Comparison of ENCODE assay signal across 9 cellular contexts in genomic region chr4:78517050-78517652, GRCh38. TPM values are rescaled to one million over a fixed set of nuclear protein-coding genes. Genes with fewer than 3 reads are reported as not detected.
DNase-seq lines count a peak whose midpoint lies in the region; ATAC-seq and TF ChIP-seq lines count a peak whose summit lies in the region.
"Had no signal": no experiment of that assay in that cellular context is flagged by ENCODE, and none has a peak within 500 bp of the region (broad histone marks: within the 10 kb centered on the region; RNA-seq: fewer than 3 reads in every experiment).

No MANE protein-coding gene starts in this region.

- no peak for TF ChIP-seq POLR2A in adrenal gland (IDR thresholded peaks at IDR 0.05)

- intact Hi-C loops in adrenal gland (cut with DNase I): loop anchor here (10.0 kb wide), 2 partner anchors 462 to 552 kb away; partner anchors contain the start of gene FRAS1 (in 1 of the 2)

- H3K4me1 ChIP-seq in adrenal gland (replicated peaks in 1 of 2): no peaks in the 10 kb centered on the region

- WGBS in adrenal gland, 4 donors: 9 to 14% (median 11%) methylated on average over 3 of the region's 3 CpGs

- peaks cover 4% of the 10 kb centered on the region for H3K27me3 Mint-ChIP-seq in activated T-cell treated with anti-CD3 and anti-CD28 coated beads, Interleukin-2, amount 50 U/mL, for 4 hours (ENCODE audit: low read depth)
- peaks cover 5% of the 10 kb centered on the region for H3K27me3 Mint-ChIP-seq in activated T-cell treated with anti-CD3 and anti-CD28 coated beads, Interleukin-2, amount 50 U/mL, for 72 hours (ENCODE audit: low read depth)

- TF ChIP-seq CTCF in LNCAP (IDR thresholded peaks at IDR 0.05) (peak; percentile 69), adrenal gland (IDR thresholded peaks at IDR 0.05) (peak; percentile 31 to 70 (median 55)), kidney epithelial cell (IDR thresholded peaks at IDR 0.05; ENCODE audit: insufficient read depth, low read length, poor library complexity, severe bottlenecking) (peak; percentile 55)

- DNase-seq in DMS53 (lab: John Stamatoyannopoulos, UW): peak; percentile 61
- DNase-seq in adrenal gland: no peak
- DNase-seq in kidney epithelial cell (ENCODE audit: low read depth): peak; percentile 12
- no peak for DNase-seq in activated T-cell treated with anti-CD3 and anti-CD28 coated beads, Interleukin-2, amount 50 U/mL, for 4 hours
- DNase-seq in activated T-cell treated with anti-CD3 and anti-CD28 coated beads, Interleukin-2, amount 50 U/mL, for 72 hours: no peak

- no peaks in the 10 kb centered on the region for H3K9me3 ChIP-seq in adrenal gland (replicated peaks in 1 of 3)

- no peak overlapping the region for H3K27ac ChIP-seq in adrenal gland

- H3K36me3 Mint-ChIP-seq in activated T-cell treated with anti-CD3 and anti-CD28 coated beads, Interleukin-2, amount 50 U/mL, for 4 hours (ENCODE audit: insufficient read depth): no peaks in the 10 kb centered on the region
- H3K36me3 Mint-ChIP-seq in activated T-cell treated with anti-CD3 and anti-CD28 coated beads, Interleukin-2, amount 50 U/mL, for 72 hours (ENCODE audit: insufficient read depth in 2 of 2): no peaks in the 10 kb centered on the region
- H3K36me3 Mint-ChIP-seq: immature natural killer cell had no signal

- H3K9me3 Mint-ChIP-seq in activated T-cell treated with anti-CD3 and anti-CD28 coated beads, Interleukin-2, amount 50 U/mL, for 4 hours: no peaks in the 10 kb centered on the region
- no peaks in the 10 kb centered on the region for H3K9me3 Mint-ChIP-seq in activated T-cell treated with anti-CD3 and anti-CD28 coated beads, Interleukin-2, amount 50 U/mL, for 72 hours
- H3K9me3 Mint-ChIP-seq: immature natural killer cell had no signal

- ATAC-seq in activated T-cell treated with anti-CD3 and anti-CD28 coated beads, Interleukin-2, amount 50 U/mL, for 4 hours: no peak
- ATAC-seq in activated T-cell treated with anti-CD3 and anti-CD28 coated beads, Interleukin-2, amount 50 U/mL, for 72 hours (replicated peaks in 1 of 2): no peak
- ATAC-seq in HG03565 (IDR thresholded peaks at IDR 0.05; ENCODE audit: unreplicated experiment): no peak
- no peak for ATAC-seq in GM18519 (IDR thresholded peaks at IDR 0.05; ENCODE audit: low FRiP score, unreplicated experiment)

- no peaks in the 10 kb centered on the region for H3K4me1 Mint-ChIP-seq in activated T-cell treated with anti-CD3 and anti-CD28 coated beads, Interleukin-2, amount 50 U/mL, for 4 hours (ENCODE audit: low read depth)
- H3K4me1 Mint-ChIP-seq in activated T-cell treated with anti-CD3 and anti-CD28 coated beads, Interleukin-2, amount 50 U/mL, for 72 hours (ENCODE audit: low read depth): no peaks in the 10 kb centered on the region
- H3K4me1 Mint-ChIP-seq: immature natural killer cell had no signal

- H3K4me3 ChIP-seq in adrenal gland: no peak overlapping the region
- no peak overlapping the region for H3K4me3 ChIP-seq in kidney epithelial cell (ENCODE audit: low read depth, low read length)

- no peak overlapping the region for H3K4me3 Mint-ChIP-seq in activated T-cell treated with anti-CD3 and anti-CD28 coated beads, Interleukin-2, amount 50 U/mL, for 4 hours
- no peak overlapping the region for H3K4me3 Mint-ChIP-seq in activated T-cell treated with anti-CD3 and anti-CD28 coated beads, Interleukin-2, amount 50 U/mL, for 72 hours
- H3K4me3 Mint-ChIP-seq: immature natural killer cell had no signal

- H3K27ac Mint-ChIP-seq in activated T-cell treated with anti-CD3 and anti-CD28 coated beads, Interleukin-2, amount 50 U/mL, for 72 hours: no peak overlapping the region
- H3K27ac Mint-ChIP-seq: immature natural killer cell had no signal

- H3K36me3 ChIP-seq in adrenal gland (replicated peaks in 1 of 2): no peaks in the 10 kb centered on the region
- no peaks in the 10 kb centered on the region for H3K36me3 ChIP-seq in kidney epithelial cell (ENCODE audit: control insufficient read depth, insufficient read depth, low read length)

- H3K27me3 ChIP-seq in adrenal gland: no peaks in the 10 kb centered on the region
- no peaks in the 10 kb centered on the region for H3K27me3 ChIP-seq in kidney epithelial cell (ENCODE audit: control insufficient read depth, insufficient read depth, low read length)

RNA-seq across cellular contexts. Expression of gene ANXA3, which starts 34.4 kb away (rescaled TPM):
- 1 to 10 TPM in 7 of 8 donors, under 1 TPM in 1; 0.72 to 6.7 (median 2.9) TPM for total RNA-seq in adrenal gland
- polyA plus RNA-seq in adrenal gland: 10 to 100 TPM in 1 of 3 donors, 1 to 10 TPM in 2; 4.5 to 14.1 (median 9.2) TPM
- total RNA-seq in kidney epithelial cell: 271 and 297 TPM in 2 replicates
- 1 to 10 TPM in 1 of 3 donors, not detected in 2; 1.0 TPM for total RNA-seq in activated T-cell treated with anti-CD3 and anti-CD28 coated beads, Interleukin-2, amount 50 U/mL, for 4 hours
- 1 to 10 TPM in 1 of 2 donors, under 1 TPM in 1; 0.93 to 1.7 TPM for total RNA-seq in activated T-cell treated with anti-CD3 and anti-CD28 coated beads, Interleukin-2, amount 50 U/mL, for 72 hours
- polyA plus RNA-seq: immature natural killer cell had no signal

Comparison
In these comparisons a context has a peak if more than half of its experiments do, and no peak if none do; other contexts are left out.
1. DNase-seq: peak in DMS53 (single experiment) and kidney epithelial cell (single experiment); none in adrenal gland (0 of 7), activated T-cell treated with anti-CD3 and anti-CD28 coated beads, Interleukin-2, amount 50 U/mL, for 4 hours (single experiment) and activated T-cell treated with anti-CD3 and anti-CD28 coated beads, Interleukin-2, amount 50 U/mL, for 72 hours (0 of 2).
2. RNA of gene ANXA3, which starts 34.4 kb away (total RNA-seq): 271 to 297 TPM in kidney epithelial cell; 0.72 to 6.7 TPM in adrenal gland, 0.93 to 1.7 TPM in activated T-cell treated with anti-CD3 and anti-CD28 coated beads, Interleukin-2, amount 50 U/mL, for 72 hours and 1.0 TPM in activated T-cell treated with anti-CD3 and anti-CD28 coated beads, Interleukin-2, amount 50 U/mL, for 4 hours; every median in the first group is over 10 times any median in the second.
3. Peak in every context shown above with its lines, with median percentiles within 50 percentile points of each other: CTCF ChIP-seq.